Comparison of ENCODE assay signal across 1 cellular context in the genomic region with DNA sequence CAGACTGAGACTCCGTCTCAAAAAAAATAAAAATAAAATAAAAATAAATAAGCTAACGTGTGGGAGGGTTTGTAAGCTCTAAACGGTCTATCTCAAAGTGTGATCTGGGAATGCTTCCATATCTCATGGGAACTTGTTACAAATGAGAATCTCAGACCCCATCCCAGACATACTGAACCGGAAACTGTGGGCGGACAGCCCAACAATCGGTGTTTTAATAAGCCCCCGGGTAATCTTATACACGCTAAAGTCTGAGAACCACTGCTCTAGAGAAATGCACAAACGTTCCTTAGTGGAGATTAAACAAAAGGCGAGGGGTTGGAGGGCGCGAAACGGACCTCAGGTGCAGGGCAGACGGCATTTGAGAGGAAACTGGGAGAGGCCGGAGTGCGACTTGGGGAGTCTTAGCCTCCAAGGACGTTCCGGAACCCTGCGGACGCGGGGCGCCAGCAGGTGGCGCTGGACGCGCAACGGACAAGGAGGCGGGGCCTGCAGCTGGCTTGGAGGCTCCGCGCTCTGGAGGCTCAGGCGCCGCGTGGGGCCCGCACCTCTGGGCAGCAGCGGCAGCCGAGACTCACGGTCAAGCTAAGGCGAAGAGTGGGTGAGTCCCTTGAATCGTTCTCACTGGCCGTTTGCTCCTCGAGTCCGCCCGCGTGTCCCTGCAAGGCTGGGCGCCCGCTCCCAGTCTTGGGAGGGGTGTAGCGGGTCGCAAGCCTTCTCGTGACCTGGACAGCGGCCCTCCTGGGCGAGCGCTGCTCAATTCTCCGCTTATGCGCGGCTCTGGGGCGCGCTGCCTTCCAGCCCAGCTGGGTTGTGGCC.
TF ChIP-seq lines count a peak whose summit lies in the region.
"Not testable (repeated sequence)": the region's sequence is repeated elsewhere in the genome, so short reads cannot be mapped to it uniquely, and the experiment has no call there.

A gene (plus strand): TSS at position 527 of the 819 bp plus-strand sequence. CDS start 5,320 bp downstream, outside the sequence.

TF ChIP-seq in HepG2, 621 proteins besides CTCF, POLR2A, EP300 and RAD21 (continued from another document and continues in another):
- TF ChIP-seq ZNF430 (CRISPR knock-in tag; IDR thresholded peaks at IDR 0.05) (peak; percentile 69; the same call in 1 of the 2 replicates), ZNF124 (CRISPR knock-in tag; IDR thresholded peaks at IDR 0.05) (peak; percentile 72), MAZ (IDR thresholded peaks at IDR 0.05; ENCODE audit: borderline replicate concordance, low read depth, low read length) (0 out of 2 replicates have a peak, but pooled peaks have one; percentile 46), MAZ (CRISPR knock-in tag; IDR thresholded peaks at IDR 0.05; ENCODE audit: low read depth) (peak; percentile 66), SP1 (CRISPR knock-in tag; IDR thresholded peaks at IDR 0.05) (peak; percentile 87), SAP130 (CRISPR knock-in tag; IDR thresholded peaks at IDR 0.05; ENCODE audit: low read depth) (peak; percentile 84), FOXP1 (CRISPR knock-in tag; IDR thresholded peaks at IDR 0.05) (0 out of 2 replicates have a peak, but pooled peaks have one; percentile 24), MYC (CRISPR knock-in tag; IDR thresholded peaks at IDR 0.05; ENCODE audit: borderline replicate concordance) (peak; percentile 95), MXI1 (IDR thresholded peaks at IDR 0.05; ENCODE audit: borderline replicate concordance, low read depth, low read length) (peak; percentile 56; the same call in 1 of the 3 replicates), ZNF558 (CRISPR knock-in tag; IDR thresholded peaks at IDR 0.05; ENCODE audit: borderline replicate concordance) (0 out of 2 replicates have a peak, but pooled peaks have one; percentile 69), KLF6 (CRISPR knock-in tag; IDR thresholded peaks at IDR 0.05) (peak; percentile 62; the same call in 1 of the 2 replicates), ZNF292 (CRISPR knock-in tag; IDR thresholded peaks at IDR 0.05; ENCODE audit: borderline replicate concordance, low read depth) (peak; percentile 79), KDM5B (CRISPR knock-in tag; IDR thresholded peaks at IDR 0.05; ENCODE audit: borderline replicate concordance) (peak; percentile 93), MAF1 (CRISPR knock-in tag; IDR thresholded peaks at IDR 0.05; ENCODE audit: borderline replicate concordance) (peak; percentile 87), TARDBP (CRISPR knock-in tag; IDR thresholded peaks at IDR 0.05) (0 out of 2 replicates have a peak, but pooled peaks have one; percentile 40), DNMT3B (CRISPR knock-in tag; conservative IDR thresholded peaks at IDR 0.05) (0 out of 2 replicates have a peak, but pooled peaks have one; percentile 36), MED13 (CRISPR knock-in tag; IDR thresholded peaks at IDR 0.05) (peak; percentile 85), RFXANK (CRISPR knock-in tag; IDR thresholded peaks at IDR 0.05) (peak; percentile 30; the same call in 1 of the 2 replicates), ZNF816 (CRISPR knock-in tag; IDR thresholded peaks at IDR 0.05; ENCODE audit: borderline replicate concordance) (peak; percentile 79; the same call in 1 of the 2 replicates), SP2 (CRISPR knock-in tag; IDR thresholded peaks at IDR 0.05) (0 out of 2 replicates have a peak, but pooled peaks have one; percentile 16), KLF11 (CRISPR knock-in tag; IDR thresholded peaks at IDR 0.05) (0 out of 2 replicates have a peak, but pooled peaks have one; percentile 29), ZNF451 (CRISPR knock-in tag; IDR thresholded peaks at IDR 0.05) (peak; percentile 93), ZNF274 (CRISPR knock-in tag; IDR thresholded peaks at IDR 0.05) (peak; percentile 73; the same call in 1 of the 2 replicates), PPARG (CRISPR knock-in tag; conservative IDR thresholded peaks at IDR 0.05) (0 out of 2 replicates have a peak, but pooled peaks have one; percentile 40), BCL6 (CRISPR knock-in tag; IDR thresholded peaks at IDR 0.05) (peak; percentile 49), RARA (CRISPR knock-in tag; IDR thresholded peaks at IDR 0.05) (0 out of 2 replicates have a peak, but pooled peaks have one; percentile 39), ZBTB38 (CRISPR knock-in tag; IDR thresholded peaks at IDR 0.05) (peak; percentile 78), KAT8 (CRISPR knock-in tag; IDR thresholded peaks at IDR 0.05) (peak; percentile 74), SPEN (CRISPR knock-in tag; IDR thresholded peaks at IDR 0.05; ENCODE audit: low read depth) (peak; percentile 72), NKX3-1 (CRISPR knock-in tag; IDR thresholded peaks at IDR 0.05) (peak; percentile 66; the same call in 1 of the 2 replicates), ZSCAN21 (CRISPR knock-in tag; IDR thresholded peaks at IDR 0.05; ENCODE audit: borderline replicate concordance) (peak; percentile 90; the same call in 1 of the 2 replicates), HES4 (CRISPR knock-in tag; IDR thresholded peaks at IDR 0.05; ENCODE audit: borderline replicate concordance) (peak; percentile 57; the same call in 1 of the 2 replicates), XRCC5 (optimal IDR thresholded peaks at IDR 0.05; ENCODE audit: low read length) (peak; percentile 23), MTA1 (CRISPR knock-in tag; IDR thresholded peaks at IDR 0.05; ENCODE audit: borderline replicate concordance) (peak; percentile 65; the same call in 1 of the 2 replicates), HDAC1 (CRISPR knock-in tag; IDR thresholded peaks at IDR 0.05) (peak; percentile 78), SALL1 (CRISPR knock-in tag; IDR thresholded peaks at IDR 0.05) (peak; percentile 96), ZNF841 (CRISPR knock-in tag; IDR thresholded peaks at IDR 0.05; ENCODE audit: borderline replicate concordance) (0 out of 2 replicates have a peak, but pooled peaks have one; percentile 22), JARID2 (CRISPR knock-in tag; IDR thresholded peaks at IDR 0.05; ENCODE audit: insufficient replicate concordance) (peak; percentile 34), BORCS8-MEF2B (CRISPR knock-in tag; IDR thresholded peaks at IDR 0.05) (peak; percentile 88), MED1 (CRISPR knock-in tag; IDR thresholded peaks at IDR 0.05) (peak; percentile 85), ZFP36L1 (CRISPR knock-in tag; IDR thresholded peaks at IDR 0.05) (peak; percentile 68), GZF1 (CRISPR knock-in tag; IDR thresholded peaks at IDR 0.05) (peak; percentile 42; the same call in 1 of the 2 replicates), MTF2 (CRISPR knock-in tag; IDR thresholded peaks at IDR 0.05; ENCODE audit: borderline replicate concordance) (peak; percentile 82), NCOA5 (CRISPR knock-in tag; IDR thresholded peaks at IDR 0.05) (0 out of 2 replicates have a peak, but pooled peaks have one; percentile 79), HMG20A (CRISPR knock-in tag; IDR thresholded peaks at IDR 0.05; ENCODE audit: borderline replicate concordance) (0 out of 2 replicates have a peak, but pooled peaks have one; percentile 40)
- TF ChIP-seq SP1, FOXP1 (IDR thresholded peaks at IDR 0.05): not testable (repeated sequence)
- TF ChIP-seq, protein P1, sequence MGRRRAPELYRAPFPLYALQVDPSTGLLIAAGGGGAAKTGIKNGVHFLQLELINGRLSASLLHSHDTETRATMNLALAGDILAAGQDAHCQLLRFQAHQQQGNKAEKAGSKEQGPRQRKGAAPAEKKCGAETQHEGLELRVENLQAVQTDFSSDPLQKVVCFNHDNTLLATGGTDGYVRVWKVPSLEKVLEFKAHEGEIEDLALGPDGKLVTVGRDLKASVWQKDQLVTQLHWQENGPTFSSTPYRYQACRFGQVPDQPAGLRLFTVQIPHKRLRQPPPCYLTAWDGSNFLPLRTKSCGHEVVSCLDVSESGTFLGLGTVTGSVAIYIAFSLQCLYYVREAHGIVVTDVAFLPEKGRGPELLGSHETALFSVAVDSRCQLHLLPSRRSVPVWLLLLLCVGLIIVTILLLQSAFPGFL (CRISPR knock-in tag; IDR thresholded peaks at IDR 0.05), result 0 out of 2 replicates have a peak, but pooled peaks have one; percentile 33
- TF ChIP-seq, protein P2, sequence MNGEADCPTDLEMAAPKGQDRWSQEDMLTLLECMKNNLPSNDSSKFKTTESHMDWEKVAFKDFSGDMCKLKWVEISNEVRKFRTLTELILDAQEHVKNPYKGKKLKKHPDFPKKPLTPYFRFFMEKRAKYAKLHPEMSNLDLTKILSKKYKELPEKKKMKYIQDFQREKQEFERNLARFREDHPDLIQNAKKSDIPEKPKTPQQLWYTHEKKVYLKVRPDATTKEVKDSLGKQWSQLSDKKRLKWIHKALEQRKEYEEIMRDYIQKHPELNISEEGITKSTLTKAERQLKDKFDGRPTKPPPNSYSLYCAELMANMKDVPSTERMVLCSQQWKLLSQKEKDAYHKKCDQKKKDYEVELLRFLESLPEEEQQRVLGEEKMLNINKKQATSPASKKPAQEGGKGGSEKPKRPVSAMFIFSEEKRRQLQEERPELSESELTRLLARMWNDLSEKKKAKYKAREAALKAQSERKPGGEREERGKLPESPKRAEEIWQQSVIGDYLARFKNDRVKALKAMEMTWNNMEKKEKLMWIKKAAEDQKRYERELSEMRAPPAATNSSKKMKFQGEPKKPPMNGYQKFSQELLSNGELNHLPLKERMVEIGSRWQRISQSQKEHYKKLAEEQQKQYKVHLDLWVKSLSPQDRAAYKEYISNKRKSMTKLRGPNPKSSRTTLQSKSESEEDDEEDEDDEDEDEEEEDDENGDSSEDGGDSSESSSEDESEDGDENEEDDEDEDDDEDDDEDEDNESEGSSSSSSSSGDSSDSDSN (CRISPR knock-in tag; IDR thresholded peaks at IDR 0.05), result peak; percentile 97
- TF ChIP-seq, protein P3, sequence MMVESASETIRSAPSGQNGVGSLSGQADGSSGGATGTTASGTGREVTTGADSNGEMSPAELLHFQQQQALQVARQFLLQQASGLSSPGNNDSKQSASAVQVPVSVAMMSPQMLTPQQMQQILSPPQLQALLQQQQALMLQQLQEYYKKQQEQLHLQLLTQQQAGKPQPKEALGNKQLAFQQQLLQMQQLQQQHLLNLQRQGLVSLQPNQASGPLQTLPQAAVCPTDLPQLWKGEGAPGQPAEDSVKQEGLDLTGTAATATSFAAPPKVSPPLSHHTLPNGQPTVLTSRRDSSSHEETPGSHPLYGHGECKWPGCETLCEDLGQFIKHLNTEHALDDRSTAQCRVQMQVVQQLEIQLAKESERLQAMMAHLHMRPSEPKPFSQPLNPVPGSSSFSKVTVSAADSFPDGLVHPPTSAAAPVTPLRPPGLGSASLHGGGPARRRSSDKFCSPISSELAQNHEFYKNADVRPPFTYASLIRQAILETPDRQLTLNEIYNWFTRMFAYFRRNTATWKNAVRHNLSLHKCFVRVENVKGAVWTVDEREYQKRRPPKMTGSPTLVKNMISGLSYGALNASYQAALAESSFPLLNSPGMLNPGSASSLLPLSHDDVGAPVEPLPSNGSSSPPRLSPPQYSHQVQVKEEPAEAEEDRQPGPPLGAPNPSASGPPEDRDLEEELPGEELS (CRISPR knock-in tag; IDR thresholded peaks at IDR 0.05), result peak; percentile 68
- TF ChIP-seq, protein P4, sequence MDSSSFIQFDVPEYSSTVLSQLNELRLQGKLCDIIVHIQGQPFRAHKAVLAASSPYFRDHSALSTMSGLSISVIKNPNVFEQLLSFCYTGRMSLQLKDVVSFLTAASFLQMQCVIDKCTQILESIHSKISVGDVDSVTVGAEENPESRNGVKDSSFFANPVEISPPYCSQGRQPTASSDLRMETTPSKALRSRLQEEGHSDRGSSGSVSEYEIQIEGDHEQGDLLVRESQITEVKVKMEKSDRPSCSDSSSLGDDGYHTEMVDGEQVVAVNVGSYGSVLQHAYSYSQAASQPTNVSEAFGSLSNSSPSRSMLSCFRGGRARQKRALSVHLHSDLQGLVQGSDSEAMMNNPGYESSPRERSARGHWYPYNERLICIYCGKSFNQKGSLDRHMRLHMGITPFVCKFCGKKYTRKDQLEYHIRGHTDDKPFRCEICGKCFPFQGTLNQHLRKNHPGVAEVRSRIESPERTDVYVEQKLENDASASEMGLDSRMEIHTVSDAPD (CRISPR knock-in tag; IDR thresholded peaks at IDR 0.05), result peak; percentile 52; the same call in 1 of the 2 replicates
- TF ChIP-seq, protein P5, sequence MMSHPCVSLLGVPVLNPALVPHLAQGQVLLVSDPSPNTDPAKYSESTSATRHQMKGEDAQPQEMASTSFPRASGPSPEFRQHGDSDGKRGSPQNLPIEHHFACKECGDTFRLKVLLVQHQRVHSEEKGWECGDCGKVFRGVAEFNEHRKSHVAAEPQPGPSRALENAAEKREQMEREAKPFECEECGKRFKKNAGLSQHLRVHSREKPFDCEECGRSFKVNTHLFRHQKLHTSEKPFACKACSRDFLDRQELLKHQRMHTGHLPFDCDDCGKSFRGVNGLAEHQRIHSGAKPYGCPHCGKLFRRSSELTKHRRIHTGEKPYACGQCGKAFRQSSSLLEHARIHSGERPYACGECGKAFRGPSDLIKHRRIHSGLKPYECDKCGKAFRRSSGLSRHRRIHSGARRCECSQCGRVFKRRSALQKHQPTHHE (CRISPR knock-in tag; IDR thresholded peaks at IDR 0.05; ENCODE audit: borderline replicate concordance), result peak; percentile 90
- TF ChIP-seq, protein P6, sequence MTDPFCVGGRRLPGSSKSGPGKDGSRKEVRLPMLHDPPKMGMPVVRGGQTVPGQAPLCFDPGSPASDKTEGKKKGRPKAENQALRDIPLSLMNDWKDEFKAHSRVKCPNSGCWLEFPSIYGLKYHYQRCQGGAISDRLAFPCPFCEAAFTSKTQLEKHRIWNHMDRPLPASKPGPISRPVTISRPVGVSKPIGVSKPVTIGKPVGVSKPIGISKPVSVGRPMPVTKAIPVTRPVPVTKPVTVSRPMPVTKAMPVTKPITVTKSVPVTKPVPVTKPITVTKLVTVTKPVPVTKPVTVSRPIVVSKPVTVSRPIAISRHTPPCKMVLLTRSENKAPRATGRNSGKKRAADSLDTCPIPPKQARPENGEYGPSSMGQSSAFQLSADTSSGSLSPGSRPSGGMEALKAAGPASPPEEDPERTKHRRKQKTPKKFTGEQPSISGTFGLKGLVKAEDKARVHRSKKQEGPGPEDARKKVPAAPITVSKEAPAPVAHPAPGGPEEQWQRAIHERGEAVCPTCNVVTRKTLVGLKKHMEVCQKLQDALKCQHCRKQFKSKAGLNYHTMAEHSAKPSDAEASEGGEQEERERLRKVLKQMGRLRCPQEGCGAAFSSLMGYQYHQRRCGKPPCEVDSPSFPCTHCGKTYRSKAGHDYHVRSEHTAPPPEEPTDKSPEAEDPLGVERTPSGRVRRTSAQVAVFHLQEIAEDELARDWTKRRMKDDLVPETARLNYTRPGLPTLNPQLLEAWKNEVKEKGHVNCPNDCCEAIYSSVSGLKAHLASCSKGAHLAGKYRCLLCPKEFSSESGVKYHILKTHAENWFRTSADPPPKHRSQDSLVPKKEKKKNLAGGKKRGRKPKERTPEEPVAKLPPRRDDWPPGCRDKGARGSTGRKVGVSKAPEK (CRISPR knock-in tag; IDR thresholded peaks at IDR 0.05; ENCODE audit: borderline replicate concordance), result peak; percentile 99
